2 cellular contexts compared by ENCODE assay signal in the genomic region with DNA sequence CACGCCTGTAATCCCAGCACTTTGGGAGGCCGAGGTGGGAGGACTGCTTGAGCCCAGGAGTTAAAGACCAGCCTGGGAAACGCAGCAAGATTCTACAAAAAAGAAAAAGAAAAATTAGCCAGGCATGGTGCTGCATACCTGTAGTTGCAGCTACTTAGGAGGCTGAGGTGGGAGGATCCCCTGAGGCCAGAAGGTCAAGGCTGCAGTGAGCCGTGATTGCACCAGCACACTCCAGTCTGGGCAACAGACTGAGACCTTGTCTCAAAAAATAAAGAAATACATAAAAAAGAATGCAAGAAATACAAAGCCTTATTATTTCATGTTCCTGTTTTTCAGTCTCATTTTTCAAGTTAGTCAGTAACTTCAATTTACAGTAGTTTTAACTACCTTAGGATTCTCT.
TF ChIP-seq lines count a peak whose summit lies in the region.

No MANE protein-coding gene starts in this region.

TF ChIP-seq in WTC11, 78 proteins besides CTCF, POLR2A, EP300 and RAD21:
- no peak for TF ChIP-seq PRRX2 (CRISPR knock-in tag; IDR thresholded peaks at IDR 0.05)
- TF ChIP-seq MYBL2 (CRISPR knock-in tag; IDR thresholded peaks at IDR 0.05), result no peak
- TF ChIP-seq SMAD4 (CRISPR knock-in tag; IDR thresholded peaks at IDR 0.05), result no peak
- no peak for TF ChIP-seq RELA (CRISPR knock-in tag; IDR thresholded peaks at IDR 0.05; ENCODE audit: borderline replicate concordance)
- peak; percentile 68 for TF ChIP-seq GABPB1 (CRISPR knock-in tag; IDR thresholded peaks at IDR 0.05)
- no peak for TF ChIP-seq IRF2 (CRISPR knock-in tag; IDR thresholded peaks at IDR 0.05; ENCODE audit: borderline replicate concordance, low read depth)
- no peak for TF ChIP-seq SOX15 (CRISPR knock-in tag; IDR thresholded peaks at IDR 0.05)

TF ChIP-seq in HepG2, 621 proteins besides CTCF, POLR2A, EP300 and RAD21:
- TF ChIP-seq RCOR2 (CRISPR knock-in tag; IDR thresholded peaks at IDR 0.05) (peak; percentile 20; the same call in 1 of the 2 replicates), ZNF770 (CRISPR knock-in tag; IDR thresholded peaks at IDR 0.05) (peak; percentile 97), HNF4A (CRISPR knock-in tag; IDR thresholded peaks at IDR 0.05) (peak; percentile 60), NCOA2 (CRISPR knock-in tag; IDR thresholded peaks at IDR 0.05) (0 out of 2 replicates have a peak, but pooled peaks have one; percentile 17), CEBPB (IDR thresholded peaks at IDR 0.05; ENCODE audit: borderline replicate concordance, low read depth, low read length) (peak; percentile 45; the same call in 1 of the 2 replicates), ATF4 (CRISPR knock-in tag; IDR thresholded peaks at IDR 0.05) (peak in 1 of 2 experiments; percentile 78; a peak in 2 of 4 replicates), NR2F1 (CRISPR knock-in tag; IDR thresholded peaks at IDR 0.05) (peak; percentile 80; a peak in 3 of 4 replicates), BCL6 (CRISPR knock-in tag; IDR thresholded peaks at IDR 0.05) (peak; percentile 34; the same call in 1 of the 2 replicates), MTERF4 (CRISPR knock-in tag; IDR thresholded peaks at IDR 0.05) (no peak), NR2F2 (IDR thresholded peaks at IDR 0.05; ENCODE audit: borderline replicate concordance, low read depth) (peak; percentile 66; the same call in 1 of the 2 replicates), SP5 (CRISPR knock-in tag; IDR thresholded peaks at IDR 0.05; ENCODE audit: borderline replicate concordance, low read depth) (peak; percentile 41; the same call in 1 of the 2 replicates), GFI1 (CRISPR knock-in tag; IDR thresholded peaks at IDR 0.05; ENCODE audit: borderline replicate concordance) (peak; percentile 93), BHLHE40 (IDR thresholded peaks at IDR 0.05; ENCODE audit: low read length) (no peak), ZNF615 (CRISPR knock-in tag; IDR thresholded peaks at IDR 0.05; ENCODE audit: borderline replicate concordance) (no peak), HNF4G (IDR thresholded peaks at IDR 0.05; ENCODE audit: borderline replicate concordance, low read depth, low read length) (0 out of 2 replicates have a peak, but pooled peaks have one; percentile 11), HNF4G (CRISPR knock-in tag; IDR thresholded peaks at IDR 0.05; ENCODE audit: borderline replicate concordance, low read depth) (no peak), CREB1 (IDR thresholded peaks at IDR 0.05) (no peak), CREB1 (CRISPR knock-in tag; IDR thresholded peaks at IDR 0.05) (no peak), DPF2 (CRISPR knock-in tag; IDR thresholded peaks at IDR 0.05; ENCODE audit: borderline replicate concordance, low read depth) (0 out of 2 replicates have a peak, but pooled peaks have one; percentile 23), CENPT (CRISPR knock-in tag; IDR thresholded peaks at IDR 0.05; ENCODE audit: low read depth) (no peak), NCOR1 (IDR thresholded peaks at IDR 0.05; ENCODE audit: borderline replicate concordance, low read length) (0 out of 2 replicates have a peak, but pooled peaks have one; percentile 10), GATAD2A (CRISPR knock-in tag; IDR thresholded peaks at IDR 0.05) (peak; percentile 48; the same call in 1 of the 2 replicates), ZBTB39 (CRISPR knock-in tag; IDR thresholded peaks at IDR 0.05) (no peak), RARA (CRISPR knock-in tag; IDR thresholded peaks at IDR 0.05) (peak; percentile 46; the same call in 1 of the 2 replicates), YEATS4 (CRISPR knock-in tag; IDR thresholded peaks at IDR 0.05; ENCODE audit: borderline replicate concordance) (no peak), NR2F6 (IDR thresholded peaks at IDR 0.05) (peak; percentile 93), NR2F6 (CRISPR knock-in tag; IDR thresholded peaks at IDR 0.05) (peak; percentile 97), NR2C2 (CRISPR knock-in tag; IDR thresholded peaks at IDR 0.05; ENCODE audit: borderline replicate concordance) (peak; percentile 61; the same call in 1 of the 2 replicates), CHD4 (IDR thresholded peaks at IDR 0.05; ENCODE audit: borderline replicate concordance, low read length) (0 out of 2 replicates have a peak, but pooled peaks have one; percentile 4), CEBPG (CRISPR knock-in tag; IDR thresholded peaks at IDR 0.05) (peak; percentile 63)
- TF ChIP-seq, protein P1, sequence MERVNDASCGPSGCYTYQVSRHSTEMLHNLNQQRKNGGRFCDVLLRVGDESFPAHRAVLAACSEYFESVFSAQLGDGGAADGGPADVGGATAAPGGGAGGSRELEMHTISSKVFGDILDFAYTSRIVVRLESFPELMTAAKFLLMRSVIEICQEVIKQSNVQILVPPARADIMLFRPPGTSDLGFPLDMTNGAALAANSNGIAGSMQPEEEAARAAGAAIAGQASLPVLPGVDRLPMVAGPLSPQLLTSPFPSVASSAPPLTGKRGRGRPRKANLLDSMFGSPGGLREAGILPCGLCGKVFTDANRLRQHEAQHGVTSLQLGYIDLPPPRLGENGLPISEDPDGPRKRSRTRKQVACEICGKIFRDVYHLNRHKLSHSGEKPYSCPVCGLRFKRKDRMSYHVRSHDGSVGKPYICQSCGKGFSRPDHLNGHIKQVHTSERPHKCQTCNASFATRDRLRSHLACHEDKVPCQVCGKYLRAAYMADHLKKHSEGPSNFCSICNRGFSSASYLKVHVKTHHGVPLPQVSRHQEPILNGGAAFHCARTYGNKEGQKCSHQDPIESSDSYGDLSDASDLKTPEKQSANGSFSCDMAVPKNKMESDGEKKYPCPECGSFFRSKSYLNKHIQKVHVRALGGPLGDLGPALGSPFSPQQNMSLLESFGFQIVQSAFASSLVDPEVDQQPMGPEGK (CRISPR knock-in tag; IDR thresholded peaks at IDR 0.05), result peak; percentile 20; the same call in 1 of the 2 replicates
- TF ChIP-seq, protein P2, sequence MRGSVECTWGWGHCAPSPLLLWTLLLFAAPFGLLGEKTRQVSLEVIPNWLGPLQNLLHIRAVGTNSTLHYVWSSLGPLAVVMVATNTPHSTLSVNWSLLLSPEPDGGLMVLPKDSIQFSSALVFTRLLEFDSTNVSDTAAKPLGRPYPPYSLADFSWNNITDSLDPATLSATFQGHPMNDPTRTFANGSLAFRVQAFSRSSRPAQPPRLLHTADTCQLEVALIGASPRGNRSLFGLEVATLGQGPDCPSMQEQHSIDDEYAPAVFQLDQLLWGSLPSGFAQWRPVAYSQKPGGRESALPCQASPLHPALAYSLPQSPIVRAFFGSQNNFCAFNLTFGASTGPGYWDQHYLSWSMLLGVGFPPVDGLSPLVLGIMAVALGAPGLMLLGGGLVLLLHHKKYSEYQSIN (CRISPR knock-in tag; IDR thresholded peaks at IDR 0.05; ENCODE audit: borderline replicate concordance), result no peak
TF ChIP-seq in HepG2: peak in this region for 21.
